ENCODE assay signal across 8 cellular contexts in the genomic region with DNA sequence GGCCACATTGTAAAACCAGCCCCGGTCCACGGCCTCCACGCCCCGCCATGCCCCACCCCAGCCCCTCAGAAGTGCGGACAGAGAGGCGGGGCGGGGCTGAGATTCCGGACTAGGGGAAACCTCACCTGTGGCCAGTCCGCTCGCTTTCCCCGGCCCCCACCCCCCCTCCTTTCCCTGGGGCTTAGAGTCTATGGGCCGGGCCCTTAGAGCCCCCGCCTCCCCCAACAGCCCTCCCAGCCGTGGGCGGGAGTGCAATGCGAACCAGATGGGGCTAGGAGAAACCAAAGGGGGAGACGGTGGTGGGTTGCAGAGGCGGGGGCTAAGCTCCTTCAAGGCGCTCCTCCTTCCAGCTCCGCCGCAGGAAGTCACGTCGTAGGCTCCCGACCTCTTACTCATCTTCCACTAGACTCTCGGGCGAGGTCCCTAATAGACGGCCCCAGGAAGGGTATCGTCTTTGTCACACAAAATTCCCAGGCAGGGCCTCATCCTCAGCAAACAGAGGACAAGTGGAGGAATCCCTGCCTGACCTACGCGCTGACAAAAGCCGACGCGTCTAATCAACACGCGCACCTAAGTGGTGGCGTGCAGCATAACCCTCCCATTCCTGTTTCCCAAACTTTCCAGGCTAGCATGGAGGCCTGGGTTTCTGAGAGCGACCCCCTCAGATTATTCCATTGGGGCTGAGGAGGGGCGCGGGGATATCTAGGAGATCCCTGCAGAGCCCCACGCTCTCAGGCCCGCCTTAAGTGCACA. TPM values are rescaled to one million over a fixed set of nuclear protein-coding genes. Genes with fewer than 3 reads are reported as not detected.
DNase-seq lines count a peak whose midpoint lies in the region; ATAC-seq and TF ChIP-seq lines count a peak whose summit lies in the region.

No MANE protein-coding gene starts in this region.

- peaks cover 28% of the 10 kb centered on the region for H3K79me2 ChIP-seq in neural progenitor cell (ENCODE audit: low read depth)

- no peaks in the 10 kb centered on the region for H3K27me3 Mint-ChIP-seq in CD4-positive, alpha-beta memory T cell
- no peaks in the 10 kb centered on the region for H3K27me3 Mint-ChIP-seq in activated T-helper 17 cell treated with anti-CD3 and anti-CD28 coated beads, Interleukin-2, amount 50 U/mL, for 72 hours
- peaks cover 7% of the 10 kb centered on the region for H3K27me3 Mint-ChIP-seq in neural progenitor cell (ENCODE audit: insufficient read depth, low read depth)

- H3K36me3 ChIP-seq in CD4-positive, alpha-beta memory T cell (ENCODE audit: insufficient read depth, low read length), result peaks cover 9% of the 10 kb centered on the region
- H3K36me3 ChIP-seq in Peyer's patch (peaks cover 0 to 10% (median 0%) of the 10 kb centered on the region in 3 donors), neural progenitor cell (no peaks in the 10 kb centered on the region)

- no peak overlapping the region for H3K9ac ChIP-seq in neural progenitor cell

- H3K36me3 Mint-ChIP-seq in CD4-positive, alpha-beta memory T cell, result peaks cover 0 to 34% of the 10 kb centered on the region in 2 donors
- H3K36me3 Mint-ChIP-seq in activated T-helper 17 cell treated with anti-CD3 and anti-CD28 coated beads, Interleukin-2, amount 50 U/mL, for 72 hours (ENCODE audit: low read depth), result peaks cover 59% of the 10 kb centered on the region
- peaks cover 14% of the 10 kb centered on the region for H3K36me3 Mint-ChIP-seq in neural progenitor cell

- H3K27ac Mint-ChIP-seq in CD4-positive, alpha-beta memory T cell, result peak overlapping the region; percentile 97 to 99 (median 98)
- peak overlapping the region; percentile 87 for H3K27ac Mint-ChIP-seq in activated T-helper 17 cell treated with anti-CD3 and anti-CD28 coated beads, Interleukin-2, amount 50 U/mL, for 72 hours
- peak overlapping the region; percentile 98 for H3K27ac Mint-ChIP-seq in neural progenitor cell

- POLR2A ChIA-PET in CD4-positive, alpha-beta memory T cell (lab: Charles Lee; ENCODE audit: partially characterized antibody), result interaction anchor here (0.6 to 17.6 kb wide), 10 partner anchors 9 to 970 kb away, joined by 3 to 622 read pairs (median 8); partner anchors contain the start of genes GLI1, LRP1, NEMP1 and SHMT2

- no peaks in the 10 kb centered on the region for H3K27me3 ChIP-seq in CD4-positive, alpha-beta memory T cell (ENCODE audit: insufficient read depth, low read length)
- H3K27me3 ChIP-seq in Peyer's patch (no peaks in the 10 kb centered on the region), neural progenitor cell (no peaks in the 10 kb centered on the region)

- H3K9me3 ChIP-seq in CD4-positive, alpha-beta memory T cell (ENCODE audit: control insufficient read depth in 1 of 2, low read length in 2 of 2), result no peaks in the 10 kb centered on the region
- H3K9me3 ChIP-seq in Peyer's patch (no peaks in the 10 kb centered on the region), neural progenitor cell (ENCODE audit: low read depth) (no peaks in the 10 kb centered on the region)

- CTCF ChIA-PET in CD4-positive, alpha-beta memory T cell (lab: Charles Lee; ENCODE audit: partially characterized antibody), result interaction anchor here (8.9 to 11.0 kb wide), 2 partner anchors 16 to 23 kb away, joined by 109 to 184 read pairs; partner anchors contain the start of gene STAT6

- peaks cover 36 to 70% (median 47%) of the 10 kb centered on the region in 4 donors for H3K4me1 Mint-ChIP-seq in CD4-positive, alpha-beta memory T cell
- peaks cover 23% of the 10 kb centered on the region for H3K4me1 Mint-ChIP-seq in activated T-helper 17 cell treated with anti-CD3 and anti-CD28 coated beads, Interleukin-2, amount 50 U/mL, for 72 hours
- peaks cover 54% of the 10 kb centered on the region for H3K4me1 Mint-ChIP-seq in neural progenitor cell

- peak overlapping the region; percentile 97 for H3K27ac ChIP-seq in CD4-positive, alpha-beta memory T cell (ENCODE audit: low read depth, low read length)
- H3K27ac ChIP-seq in Peyer's patch (peak overlapping the region; percentile 95 to 99 (median 98)), neural progenitor cell (peak overlapping the region; percentile 85), substantia nigra (ENCODE audit: low read depth, low read length, poor library complexity, severe bottlenecking) (peak overlapping the region; percentile 90)

- ATAC-seq in GM19372 (IDR thresholded peaks at IDR 0.05; ENCODE audit: low read depth, unreplicated experiment) (peak; percentile 29), HG03558 (IDR thresholded peaks at IDR 0.05; ENCODE audit: extremely low read depth, unreplicated experiment) (peak; percentile 11)
- ATAC-seq in activated T-helper 17 cell treated with anti-CD3 and anti-CD28 coated beads, Interleukin-2, amount 50 U/mL, for 72 hours (replicated peaks), result peak; percentile 58

- TF ChIP-seq POLR2A in Peyer's patch (IDR thresholded peaks at IDR 0.05), result no peak

- no peaks in the 10 kb centered on the region for H3K9me3 Mint-ChIP-seq in CD4-positive, alpha-beta memory T cell
- H3K9me3 Mint-ChIP-seq in activated T-helper 17 cell treated with anti-CD3 and anti-CD28 coated beads, Interleukin-2, amount 50 U/mL, for 72 hours, result no peaks in the 10 kb centered on the region
- H3K9me3 Mint-ChIP-seq in neural progenitor cell, result no peaks in the 10 kb centered on the region

- peaks cover 45% of the 10 kb centered on the region for H3K4me1 ChIP-seq in CD4-positive, alpha-beta memory T cell (ENCODE audit: insufficient read depth, low read length)
- H3K4me1 ChIP-seq in Peyer's patch (peaks cover 0 to 39% (median 12%) of the 10 kb centered on the region in 4 donors), neural progenitor cell (peaks cover 18% of the 10 kb centered on the region)

- H2AFZ ChIP-seq in neural progenitor cell (replicated peaks), result peak overlapping the region; percentile 1

- H3K4me2 ChIP-seq in neural progenitor cell, result peak overlapping the region; percentile 83

- peaks cover 31% of the 10 kb centered on the region for H4K20me1 ChIP-seq in neural progenitor cell (ENCODE audit: low read depth)

- peak overlapping the region; percentile 90 to 91 for H3K4me3 ChIP-seq in CD4-positive, alpha-beta memory T cell (ENCODE audit: low read length in 2 of 2)
- peak overlapping the region; percentile 70 to 96 (median 89) for H3K4me3 ChIP-seq in Peyer's patch
- peak overlapping the region; percentile 79 for H3K4me3 ChIP-seq in fibroblast of pulmonary artery (replicated peaks; ENCODE audit: low read depth, low read length)
- H3K4me3 ChIP-seq in neural progenitor cell, result peak overlapping the region; percentile 74

- peak; percentile 60 to 89 (median 63) for DNase-seq in CD4-positive, alpha-beta memory T cell
- DNase-seq in Peyer's patch (peak; percentile 77 to 94 (median 90)), fibroblast of pulmonary artery (ENCODE audit: low read depth) (peak; percentile 97), neural progenitor cell (ENCODE audit: low spot score) (peak; percentile 94), substantia nigra (lab: John Stamatoyannopoulos, UW) (peak in 27 of 49 donors; percentile 17 to 78 (median 40))

- peak overlapping the region; percentile 90 to 98 (median 95) for H3K4me3 Mint-ChIP-seq in CD4-positive, alpha-beta memory T cell
- H3K4me3 Mint-ChIP-seq in activated T-helper 17 cell treated with anti-CD3 and anti-CD28 coated beads, Interleukin-2, amount 50 U/mL, for 72 hours, result peak overlapping the region; percentile 97
- peak overlapping the region; percentile 92 for H3K4me3 Mint-ChIP-seq in neural progenitor cell

- intact Hi-C loops in CD4-positive, alpha-beta memory T cell (cut with micrococcal nuclease), result loop anchor here (1.0 to 5.0 kb wide), 6 partner anchors 10 to 759 kb away; partner anchors contain the start of genes CDK4, CTDSP2, NEMP1 and STAT6

- TF ChIP-seq CTCF in Peyer's patch (IDR thresholded peaks at IDR 0.05) (peak in 2 of 6 experiments; percentile 6 to 7), fibroblast of pulmonary artery (IDR thresholded peaks at IDR 0.05; ENCODE audit: low read length, missing control alignments) (no peak), neural progenitor cell (IDR thresholded peaks at IDR 0.05) (no peak)

- peaks cover 44% of the 10 kb centered on the region for H3F3A ChIP-seq in neural progenitor cell (ENCODE audit: low read depth)

RNA-seq across cellular contexts. Expression of gene NAB2, which starts 1.0 kb away (rescaled TPM):
- total RNA-seq in CD4-positive, alpha-beta memory T cell, result 10 to 100 TPM; 17.5 to 19.5 TPM
- 1 to 10 TPM in 1 of 2 donors, under 1 TPM in 1; 0.41 to 1.8 TPM for polyA plus RNA-seq in CD4-positive, alpha-beta memory T cell
- total RNA-seq in Peyer's patch, result 10 to 100 TPM in 2 of 4 donors, 1 to 10 TPM in 2; 7.4 to 17.0 (median 10.3) TPM
- total RNA-seq in activated T-helper 17 cell treated with anti-CD3 and anti-CD28 coated beads, Interleukin-2, amount 50 U/mL, for 72 hours, result 10 to 100 TPM; 20.6 to 61.4 TPM
- total RNA-seq in neural progenitor cell (ENCODE audit: low replicate concordance), result 19.8 and 41.3 TPM in 2 replicates

RNA-seq across cellular contexts. Expression of gene NEMP1, which starts 9.3 kb away (rescaled TPM):
- 10 to 100 TPM; 27.2 TPM for total RNA-seq in CD4-positive, alpha-beta memory T cell
- polyA plus RNA-seq in CD4-positive, alpha-beta memory T cell, result 1 to 10 TPM; 4.6 to 6.5 TPM
- total RNA-seq in Peyer's patch (10 to 100 TPM in 1 of 4 donors, 1 to 10 TPM in 3; 4.6 to 11.6 (median 5.7) TPM), neural progenitor cell (ENCODE audit: low replicate concordance) (55.3 and 72.0 TPM in 2 replicates)
- total RNA-seq in activated T-helper 17 cell treated with anti-CD3 and anti-CD28 coated beads, Interleukin-2, amount 50 U/mL, for 72 hours, result 100 to 1,000 TPM in 1 of 2 donors, 10 to 100 TPM in 1; 62.3 to 117 TPM

RNA-seq across cellular contexts. Expression of gene STAT6, which starts 23.3 kb away (rescaled TPM):
- total RNA-seq in CD4-positive, alpha-beta memory T cell, result 100 to 1,000 TPM; 399 to 424 TPM
- polyA plus RNA-seq in CD4-positive, alpha-beta memory T cell, result 10 to 100 TPM; 78.4 to 91.7 TPM
- 100 to 1,000 TPM; 278 to 416 (median 382) TPM for total RNA-seq in Peyer's patch
- total RNA-seq in activated T-helper 17 cell treated with anti-CD3 and anti-CD28 coated beads, Interleukin-2, amount 50 U/mL, for 72 hours, result 100 to 1,000 TPM; 177 to 332 TPM
- total RNA-seq in neural progenitor cell (ENCODE audit: low replicate concordance), result 12.9 and 21.6 TPM in 2 replicates

RNA-seq across cellular contexts. Expression of gene MYO1A, which starts 37.9 kb away (rescaled TPM):
- total RNA-seq in CD4-positive, alpha-beta memory T cell, result 1 to 10 TPM; 1.2 to 3.0 TPM
- not detected for polyA plus RNA-seq in CD4-positive, alpha-beta memory T cell
- total RNA-seq in Peyer's patch (1,000 to 10,000 TPM in 1 of 4 donors, 100 to 1,000 TPM in 2, 10 to 100 TPM in 1; 94.1 to 1,001 (median 802) TPM), neural progenitor cell (ENCODE audit: low replicate concordance) (0.19 TPM in 1 of 2 replicates, not detected in the other)
- 1 to 10 TPM; 2.1 to 5.1 TPM for total RNA-seq in activated T-helper 17 cell treated with anti-CD3 and anti-CD28 coated beads, Interleukin-2, amount 50 U/mL, for 72 hours

RNA-seq across cellular contexts. Expression of gene LRP1, which starts 40.4 kb away (rescaled TPM):
- 10 to 100 TPM in 1 of 2 experiments, 1 to 10 TPM in 1; 9.7 to 11.6 TPM for total RNA-seq in CD4-positive, alpha-beta memory T cell
- polyA plus RNA-seq in CD4-positive, alpha-beta memory T cell, result under 1 TPM in 1 of 2 donors, not detected in 1; 0.38 TPM
- total RNA-seq in Peyer's patch, result 100 to 1,000 TPM; 128 to 312 (median 207) TPM
- total RNA-seq in activated T-helper 17 cell treated with anti-CD3 and anti-CD28 coated beads, Interleukin-2, amount 50 U/mL, for 72 hours, result 10 to 100 TPM in 1 of 2 donors, 1 to 10 TPM in 1; 2.4 to 20.2 TPM
- 13.9 and 31.9 TPM in 2 replicates for total RNA-seq in neural progenitor cell (ENCODE audit: low replicate concordance)

Comparison
In these comparisons a context has a peak if more than half of its experiments do, and no peak if none do; other contexts are left out.
1. Peak in every context shown above with its lines: DNase-seq, ATAC-seq, H3K4me3 ChIP-seq and H3K27ac ChIP-seq.
2. DNase-seq: peak in every context shown above with its lines; median percentile 97 in fibroblast of pulmonary artery; 94 in neural progenitor cell; 90 in Peyer's patch; 63 in CD4-positive, alpha-beta memory T cell; 40 in substantia nigra.